ENCODE assay signal across 1 cellular context in genomic region chr16:68253721-68254120, GRCh38.
TF ChIP-seq lines count a peak whose summit lies in the region.

No MANE protein-coding gene starts in this region.

TF ChIP-seq in SK-N-SH, 30 proteins besides CTCF, POLR2A, EP300 and RAD21:
- TF ChIP-seq RXRA (IDR thresholded peaks at IDR 0.05; ENCODE audit: borderline replicate concordance, low read depth) (no peak), EZH2phosphoT487 (IDR thresholded peaks at IDR 0.05; ENCODE audit: borderline replicate concordance, low read depth) (no peak)
- TF ChIP-seq, protein P1, sequence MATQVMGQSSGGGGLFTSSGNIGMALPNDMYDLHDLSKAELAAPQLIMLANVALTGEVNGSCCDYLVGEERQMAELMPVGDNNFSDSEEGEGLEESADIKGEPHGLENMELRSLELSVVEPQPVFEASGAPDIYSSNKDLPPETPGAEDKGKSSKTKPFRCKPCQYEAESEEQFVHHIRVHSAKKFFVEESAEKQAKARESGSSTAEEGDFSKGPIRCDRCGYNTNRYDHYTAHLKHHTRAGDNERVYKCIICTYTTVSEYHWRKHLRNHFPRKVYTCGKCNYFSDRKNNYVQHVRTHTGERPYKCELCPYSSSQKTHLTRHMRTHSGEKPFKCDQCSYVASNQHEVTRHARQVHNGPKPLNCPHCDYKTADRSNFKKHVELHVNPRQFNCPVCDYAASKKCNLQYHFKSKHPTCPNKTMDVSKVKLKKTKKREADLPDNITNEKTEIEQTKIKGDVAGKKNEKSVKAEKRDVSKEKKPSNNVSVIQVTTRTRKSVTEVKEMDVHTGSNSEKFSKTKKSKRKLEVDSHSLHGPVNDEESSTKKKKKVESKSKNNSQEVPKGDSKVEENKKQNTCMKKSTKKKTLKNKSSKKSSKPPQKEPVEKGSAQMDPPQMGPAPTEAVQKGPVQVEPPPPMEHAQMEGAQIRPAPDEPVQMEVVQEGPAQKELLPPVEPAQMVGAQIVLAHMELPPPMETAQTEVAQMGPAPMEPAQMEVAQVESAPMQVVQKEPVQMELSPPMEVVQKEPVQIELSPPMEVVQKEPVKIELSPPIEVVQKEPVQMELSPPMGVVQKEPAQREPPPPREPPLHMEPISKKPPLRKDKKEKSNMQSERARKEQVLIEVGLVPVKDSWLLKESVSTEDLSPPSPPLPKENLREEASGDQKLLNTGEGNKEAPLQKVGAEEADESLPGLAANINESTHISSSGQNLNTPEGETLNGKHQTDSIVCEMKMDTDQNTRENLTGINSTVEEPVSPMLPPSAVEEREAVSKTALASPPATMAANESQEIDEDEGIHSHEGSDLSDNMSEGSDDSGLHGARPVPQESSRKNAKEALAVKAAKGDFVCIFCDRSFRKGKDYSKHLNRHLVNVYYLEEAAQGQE (IDR thresholded peaks at IDR 0.05; ENCODE audit: low read depth, low read length): no peak
- TF ChIP-seq, protein P2, sequence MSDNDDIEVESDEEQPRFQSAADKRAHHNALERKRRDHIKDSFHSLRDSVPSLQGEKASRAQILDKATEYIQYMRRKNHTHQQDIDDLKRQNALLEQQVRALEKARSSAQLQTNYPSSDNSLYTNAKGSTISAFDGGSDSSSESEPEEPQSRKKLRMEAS (IDR thresholded peaks at IDR 0.05; ENCODE audit: low read depth): no peak
- TF ChIP-seq, protein P3, sequence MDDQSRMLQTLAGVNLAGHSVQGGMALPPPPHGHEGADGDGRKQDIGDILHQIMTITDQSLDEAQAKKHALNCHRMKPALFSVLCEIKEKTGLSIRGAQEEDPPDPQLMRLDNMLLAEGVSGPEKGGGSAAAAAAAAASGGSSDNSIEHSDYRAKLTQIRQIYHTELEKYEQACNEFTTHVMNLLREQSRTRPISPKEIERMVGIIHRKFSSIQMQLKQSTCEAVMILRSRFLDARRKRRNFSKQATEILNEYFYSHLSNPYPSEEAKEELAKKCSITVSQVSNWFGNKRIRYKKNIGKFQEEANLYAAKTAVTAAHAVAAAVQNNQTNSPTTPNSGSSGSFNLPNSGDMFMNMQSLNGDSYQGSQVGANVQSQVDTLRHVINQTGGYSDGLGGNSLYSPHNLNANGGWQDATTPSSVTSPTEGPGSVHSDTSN (IDR thresholded peaks at IDR 0.05): no peak
